In the genomic region with DNA sequence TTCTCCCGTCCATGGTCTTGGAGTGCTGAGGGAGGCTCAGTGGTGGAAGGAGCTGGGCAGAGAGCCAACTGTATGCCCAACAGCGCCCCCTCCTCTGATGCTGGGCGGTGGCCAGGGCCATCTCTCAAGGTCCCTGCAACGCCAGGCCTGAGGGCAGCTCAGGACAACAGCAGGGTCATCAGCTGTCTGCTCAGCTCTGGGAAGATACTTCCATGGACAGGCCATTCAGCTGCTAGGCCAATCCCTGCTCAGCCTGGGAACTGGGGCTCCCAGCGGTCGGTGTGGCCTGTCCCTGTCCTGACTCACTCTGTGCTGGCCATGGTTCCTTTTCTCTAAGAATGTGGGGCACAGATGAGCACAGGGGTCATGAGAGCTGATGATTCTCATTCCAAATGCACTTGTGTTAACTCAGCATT, we compare ENCODE assay signal across 17 cellular contexts.
A peak's percentile ranks its signal among the peaks of the same experiment; 100 is the strongest.
DNase-seq lines count a peak whose midpoint lies in the region; ATAC-seq, FAIRE-seq and TF ChIP-seq lines count a peak whose summit lies in the region.
"Had no signal": no experiment of that assay in that cellular context is flagged by ENCODE, and none has a peak within 500 bp of the region (broad histone marks: within the 10 kb centered on the region; RNA-seq: fewer than 3 reads in every experiment).

No MANE protein-coding gene starts in this region.

- H3K4me1 ChIP-seq in left ventricle myocardium inferior = peaks cover 26% of the 10 kb centered on the region

- no peak overlapping the region for H3K27ac Mint-ChIP-seq in WTC11
- H3K27ac Mint-ChIP-seq: CD4-positive, CD25-positive, alpha-beta regulatory T cell; type B pancreatic cell had no signal

- H3K27me3 ChIP-seq in left ventricle myocardium inferior (ENCODE audit: low read depth) = no peaks in the 10 kb centered on the region

- CTCF ChIA-PET in WTC11 (lab: Charles Lee) = interaction anchor here (1.0 to 2.4 kb wide), 2 partner anchors 16 to 489 kb away, joined by 3 to 15 read pairs; no protein-coding TSS in a partner anchor

- FAIRE-seq in D721Med (lab: Jason Lieb, UNC) = no peak
- FAIRE-seq: endothelial cell of umbilical vein, GM18507 had no signal

- DNase-seq in HCEC 1CT (peak; percentile 18), WTC11 (ENCODE audit: low spot score) (no peak), left ventricle myocardium inferior (no peak), retinal pigment epithelial cell (ENCODE audit: low read depth) (no peak), D721Med (ENCODE audit: insufficient read length, low spot score) (no peak), Ammon's horn (ENCODE audit: low spot score) (no peak), left colon (no peak)
- DNase-seq: activated CD4-positive, CD25-positive, alpha-beta regulatory T cell; CD4-positive, CD25-positive, alpha-beta regulatory T cell; central memory CD4-positive, alpha-beta T cell; GM23248; NCI-H1105; NCI-H226; stimulated activated CD4-positive, alpha-beta T cell treated with anti-CD3 and anti-CD28 coated beads, Interleukin-1b, Interleukin-23, amount 100 ng/mL, for 48 hours had no signal

- peak overlapping the region; percentile 5 for H3K27ac ChIP-seq in left ventricle myocardium inferior (replicated peaks)
- H3K27ac ChIP-seq: GM23248 had no signal

- POLR2A ChIA-PET in WTC11 (lab: Charles Lee) = no interaction called here

- H3K36me3 ChIP-seq in left ventricle myocardium inferior = no peaks in the 10 kb centered on the region

- TF ChIP-seq CTCF in WTC11 (IDR thresholded peaks at IDR 0.05) = no peak
- TF ChIP-seq CTCF in left ventricle myocardium inferior (IDR thresholded peaks at IDR 0.05; ENCODE audit: borderline replicate concordance) = no peak
- peak; percentile 13 for TF ChIP-seq CTCF in retinal pigment epithelial cell (conservative IDR thresholded peaks at IDR 0.05; ENCODE audit: low read depth, low read length)
- TF ChIP-seq CTCF in D721Med (IDR thresholded peaks at IDR 0.05; ENCODE audit: insufficient read depth, missing control alignments) = no peak

- no peaks in the 10 kb centered on the region for H3K9me3 Mint-ChIP-seq in WTC11
- H3K9me3 Mint-ChIP-seq: CD4-positive, CD25-positive, alpha-beta regulatory T cell; type B pancreatic cell had no signal

- no peaks in the 10 kb centered on the region for H3K27me3 Mint-ChIP-seq in WTC11 (ENCODE audit: low read depth)
- H3K27me3 Mint-ChIP-seq: CD4-positive, CD25-positive, alpha-beta regulatory T cell; type B pancreatic cell had no signal

- H3K9me3 ChIP-seq in left ventricle myocardium inferior (replicated peaks) = no peaks in the 10 kb centered on the region

- H3K4me3 Mint-ChIP-seq in WTC11 = no peak overlapping the region
- H3K4me3 Mint-ChIP-seq: CD4-positive, CD25-positive, alpha-beta regulatory T cell; type B pancreatic cell had no signal

- intact Hi-C loops in left ventricle myocardium inferior (cut with micrococcal nuclease) = no loop called here
- intact Hi-C loops in left colon (cut with DNase I, micrococcal nuclease) = no loop called here

- H3K36me3 Mint-ChIP-seq in WTC11 = peaks cover 13% of the 10 kb centered on the region
- H3K36me3 Mint-ChIP-seq: CD4-positive, CD25-positive, alpha-beta regulatory T cell had no signal

- ATAC-seq in WTC11 = peak; percentile 61
- ATAC-seq in left colon = no peak

- H3K4me3 ChIP-seq in left ventricle myocardium inferior = no peak overlapping the region
- no peak overlapping the region for H3K4me3 ChIP-seq in retinal pigment epithelial cell (ENCODE audit: low read length)
- H3K4me3 ChIP-seq: GM23248 had no signal

- H3K4me1 Mint-ChIP-seq in WTC11 = peaks cover 4% of the 10 kb centered on the region; the same call in 1 of the 2 replicates
- H3K4me1 Mint-ChIP-seq: CD4-positive, CD25-positive, alpha-beta regulatory T cell had no signal

TF ChIP-seq in WTC11, 78 proteins besides CTCF, POLR2A, EP300 and RAD21 (continues in another document):
- TF ChIP-seq ZNF219 (CRISPR knock-in tag; IDR thresholded peaks at IDR 0.05; ENCODE audit: borderline replicate concordance) (no peak), ETV6 (CRISPR knock-in tag; IDR thresholded peaks at IDR 0.05) (no peak), ZNF317 (CRISPR knock-in tag; IDR thresholded peaks at IDR 0.05; ENCODE audit: borderline replicate concordance, low read depth) (no peak), RORB (CRISPR knock-in tag; IDR thresholded peaks at IDR 0.05) (no peak), NR2C2 (CRISPR knock-in tag; IDR thresholded peaks at IDR 0.05) (no peak), JUN (CRISPR knock-in tag; IDR thresholded peaks at IDR 0.05) (no peak)
- TF ChIP-seq, protein P1, sequence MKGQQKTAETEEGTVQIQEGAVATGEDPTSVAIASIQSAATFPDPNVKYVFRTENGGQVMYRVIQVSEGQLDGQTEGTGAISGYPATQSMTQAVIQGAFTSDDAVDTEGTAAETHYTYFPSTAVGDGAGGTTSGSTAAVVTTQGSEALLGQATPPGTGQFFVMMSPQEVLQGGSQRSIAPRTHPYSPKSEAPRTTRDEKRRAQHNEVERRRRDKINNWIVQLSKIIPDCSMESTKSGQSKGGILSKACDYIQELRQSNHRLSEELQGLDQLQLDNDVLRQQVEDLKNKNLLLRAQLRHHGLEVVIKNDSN (CRISPR knock-in tag; IDR thresholded peaks at IDR 0.05) = no peak
- TF ChIP-seq, protein P2, sequence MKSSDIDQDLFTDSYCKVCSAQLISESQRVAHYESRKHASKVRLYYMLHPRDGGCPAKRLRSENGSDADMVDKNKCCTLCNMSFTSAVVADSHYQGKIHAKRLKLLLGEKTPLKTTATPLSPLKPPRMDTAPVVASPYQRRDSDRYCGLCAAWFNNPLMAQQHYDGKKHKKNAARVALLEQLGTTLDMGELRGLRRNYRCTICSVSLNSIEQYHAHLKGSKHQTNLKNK (CRISPR knock-in tag; IDR thresholded peaks at IDR 0.05) = no peak
- TF ChIP-seq, protein P3, sequence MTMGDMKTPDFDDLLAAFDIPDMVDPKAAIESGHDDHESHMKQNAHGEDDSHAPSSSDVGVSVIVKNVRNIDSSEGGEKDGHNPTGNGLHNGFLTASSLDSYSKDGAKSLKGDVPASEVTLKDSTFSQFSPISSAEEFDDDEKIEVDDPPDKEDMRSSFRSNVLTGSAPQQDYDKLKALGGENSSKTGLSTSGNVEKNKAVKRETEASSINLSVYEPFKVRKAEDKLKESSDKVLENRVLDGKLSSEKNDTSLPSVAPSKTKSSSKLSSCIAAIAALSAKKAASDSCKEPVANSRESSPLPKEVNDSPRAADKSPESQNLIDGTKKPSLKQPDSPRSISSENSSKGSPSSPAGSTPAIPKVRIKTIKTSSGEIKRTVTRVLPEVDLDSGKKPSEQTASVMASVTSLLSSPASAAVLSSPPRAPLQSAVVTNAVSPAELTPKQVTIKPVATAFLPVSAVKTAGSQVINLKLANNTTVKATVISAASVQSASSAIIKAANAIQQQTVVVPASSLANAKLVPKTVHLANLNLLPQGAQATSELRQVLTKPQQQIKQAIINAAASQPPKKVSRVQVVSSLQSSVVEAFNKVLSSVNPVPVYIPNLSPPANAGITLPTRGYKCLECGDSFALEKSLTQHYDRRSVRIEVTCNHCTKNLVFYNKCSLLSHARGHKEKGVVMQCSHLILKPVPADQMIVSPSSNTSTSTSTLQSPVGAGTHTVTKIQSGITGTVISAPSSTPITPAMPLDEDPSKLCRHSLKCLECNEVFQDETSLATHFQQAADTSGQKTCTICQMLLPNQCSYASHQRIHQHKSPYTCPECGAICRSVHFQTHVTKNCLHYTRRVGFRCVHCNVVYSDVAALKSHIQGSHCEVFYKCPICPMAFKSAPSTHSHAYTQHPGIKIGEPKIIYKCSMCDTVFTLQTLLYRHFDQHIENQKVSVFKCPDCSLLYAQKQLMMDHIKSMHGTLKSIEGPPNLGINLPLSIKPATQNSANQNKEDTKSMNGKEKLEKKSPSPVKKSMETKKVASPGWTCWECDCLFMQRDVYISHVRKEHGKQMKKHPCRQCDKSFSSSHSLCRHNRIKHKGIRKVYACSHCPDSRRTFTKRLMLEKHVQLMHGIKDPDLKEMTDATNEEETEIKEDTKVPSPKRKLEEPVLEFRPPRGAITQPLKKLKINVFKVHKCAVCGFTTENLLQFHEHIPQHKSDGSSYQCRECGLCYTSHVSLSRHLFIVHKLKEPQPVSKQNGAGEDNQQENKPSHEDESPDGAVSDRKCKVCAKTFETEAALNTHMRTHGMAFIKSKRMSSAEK (CRISPR knock-in tag; IDR thresholded peaks at IDR 0.05; ENCODE audit: borderline replicate concordance) = no peak
- TF ChIP-seq, protein P4, sequence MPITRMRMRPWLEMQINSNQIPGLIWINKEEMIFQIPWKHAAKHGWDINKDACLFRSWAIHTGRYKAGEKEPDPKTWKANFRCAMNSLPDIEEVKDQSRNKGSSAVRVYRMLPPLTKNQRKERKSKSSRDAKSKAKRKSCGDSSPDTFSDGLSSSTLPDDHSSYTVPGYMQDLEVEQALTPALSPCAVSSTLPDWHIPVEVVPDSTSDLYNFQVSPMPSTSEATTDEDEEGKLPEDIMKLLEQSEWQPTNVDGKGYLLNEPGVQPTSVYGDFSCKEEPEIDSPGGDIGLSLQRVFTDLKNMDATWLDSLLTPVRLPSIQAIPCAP (CRISPR knock-in tag; IDR thresholded peaks at IDR 0.05) = no peak
- TF ChIP-seq, protein P5, sequence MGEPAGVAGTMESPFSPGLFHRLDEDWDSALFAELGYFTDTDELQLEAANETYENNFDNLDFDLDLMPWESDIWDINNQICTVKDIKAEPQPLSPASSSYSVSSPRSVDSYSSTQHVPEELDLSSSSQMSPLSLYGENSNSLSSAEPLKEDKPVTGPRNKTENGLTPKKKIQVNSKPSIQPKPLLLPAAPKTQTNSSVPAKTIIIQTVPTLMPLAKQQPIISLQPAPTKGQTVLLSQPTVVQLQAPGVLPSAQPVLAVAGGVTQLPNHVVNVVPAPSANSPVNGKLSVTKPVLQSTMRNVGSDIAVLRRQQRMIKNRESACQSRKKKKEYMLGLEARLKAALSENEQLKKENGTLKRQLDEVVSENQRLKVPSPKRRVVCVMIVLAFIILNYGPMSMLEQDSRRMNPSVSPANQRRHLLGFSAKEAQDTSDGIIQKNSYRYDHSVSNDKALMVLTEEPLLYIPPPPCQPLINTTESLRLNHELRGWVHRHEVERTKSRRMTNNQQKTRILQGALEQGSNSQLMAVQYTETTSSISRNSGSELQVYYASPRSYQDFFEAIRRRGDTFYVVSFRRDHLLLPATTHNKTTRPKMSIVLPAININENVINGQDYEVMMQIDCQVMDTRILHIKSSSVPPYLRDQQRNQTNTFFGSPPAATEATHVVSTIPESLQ (CRISPR knock-in tag; IDR thresholded peaks at IDR 0.05) = no peak
